ENCODE assay signal across 16 cellular contexts in genomic region chr3:110542552-110543164, GRCh38.
DNase-seq lines count a peak whose midpoint lies in the region; ATAC-seq and TF ChIP-seq lines count a peak whose summit lies in the region.
"Had no signal": no experiment of that assay in that cellular context is flagged by ENCODE, and none has a peak within 500 bp of the region (broad histone marks: within the 10 kb centered on the region; RNA-seq: fewer than 3 reads in every experiment).

No MANE protein-coding gene starts in this region.

- H3K27ac ChIP-seq in H9 (ENCODE audit: insufficient read length, low read depth, low read length) = no peak overlapping the region
- H3K27ac ChIP-seq: C4-2B, HL-60 had no signal

- no peaks in the 10 kb centered on the region for H3K4me1 ChIP-seq in H9 (ENCODE audit: insufficient read depth, low read length)

- H3K18ac ChIP-seq in H9 (ENCODE audit: insufficient read length, low read depth, low read length) = no peak overlapping the region

- H3K9ac ChIP-seq in H9 (ENCODE audit: extremely low read depth, insufficient read length, low read length) = no peak overlapping the region

- peak; percentile 53 for DNase-seq in EH (ENCODE audit: low read depth)
- DNase-seq in H9 = no peak
- DNase-seq in choroid plexus epithelial cell (ENCODE audit: low read depth) = peak; percentile 27
- DNase-seq in left lobe of liver (ENCODE audit: low spot score) = no peak
- no peak for DNase-seq in iPS-NIHi11 (ENCODE audit: low spot score)
- no peak for DNase-seq in Kasumi-1 (lab: John Stamatoyannopoulos, UW)
- no peak for DNase-seq in NCI-H2029 treated with DMSO at 0.1 percent for 48 hours (lab: John Stamatoyannopoulos, UW)
- DNase-seq in NCI-H69 (lab: John Stamatoyannopoulos, UW) = no peak
- DNase-seq: HCEC 1CT, MV-4-11, NCI-H1930, NCI-H2171 treated with DMSO at 0.1 percent for 48 hours, NCI-H446 treated with DMSO at 0.1 percent for 48 hours, NCI-H82 had no signal

- H3K9me3 Mint-ChIP-seq in H9 = peaks cover 2 to 3% of the 10 kb centered on the region in 2 experiments; a peak in 2 of 5 replicates

- no peak overlapping the region for H2BK5ac ChIP-seq in H9 (ENCODE audit: insufficient read length, low read length)

- no peak overlapping the region for H3K4me3 ChIP-seq in choroid plexus epithelial cell (ENCODE audit: low read depth, low read length)

- H2BK120ac ChIP-seq in H9 (ENCODE audit: low read depth, low read length, poor library complexity, severe bottlenecking) = no peak overlapping the region

- WGBS in H9 (ENCODE audit: extremely low coverage, insufficient read length, low lambda C conversion rate) = no CpG with 5 or more reads among the region's 3 CpGs

- H2AFZ ChIP-seq in H9 (ENCODE audit: low read length) = peak overlapping the region; percentile 89

- no peak overlapping the region for H3K4me3 Mint-ChIP-seq in H9

- no peaks in the 10 kb centered on the region for H3K27me3 ChIP-seq in H9 (ENCODE audit: insufficient read depth, low read length)

- H3K23me2 ChIP-seq in H9 (ENCODE audit: insufficient read length, low read depth, low read length, poor library complexity, severe bottlenecking) = no peaks in the 10 kb centered on the region

- H3K27ac Mint-ChIP-seq in H9 = peak overlapping the region in 2 of 3 experiments; percentile 17 to 55; a peak in 2 of 7 replicates

- H3K79me2 ChIP-seq in H9 (ENCODE audit: insufficient read depth, low read length) = no peaks in the 10 kb centered on the region

- no peaks in the 10 kb centered on the region for H3K79me1 ChIP-seq in H9 (ENCODE audit: insufficient read depth, low read depth, low read length, poor library complexity, severe bottlenecking)

- H2BK15ac ChIP-seq in H9 (ENCODE audit: low read depth, low read length) = no peak overlapping the region

- no peak for TF ChIP-seq CTCF in H9 (conservative IDR thresholded peaks at IDR 0.05)
- no peak for TF ChIP-seq CTCF in choroid plexus epithelial cell (conservative IDR thresholded peaks at IDR 0.05; ENCODE audit: low read depth, low read length)

- H2BK12ac ChIP-seq in H9 (ENCODE audit: insufficient read length, low read depth, low read length) = no peak overlapping the region

- H3K36me3 Mint-ChIP-seq in H9 (ENCODE audit: insufficient read depth in 1 of 3, low read depth in 3 of 3) = peaks cover 0 to 4% (median 2%) of the 10 kb centered on the region in 3 experiments; a peak in 2 of 7 replicates

- H4K8ac ChIP-seq in H9 (replicated peaks; ENCODE audit: insufficient read length, low read depth, low read length) = no peak overlapping the region

- no peak overlapping the region for H4K91ac ChIP-seq in H9 (ENCODE audit: insufficient read length, low read depth, low read length)

- no peak overlapping the region for H3K4ac ChIP-seq in H9 (ENCODE audit: low read depth, low read length)

- H3T11ph ChIP-seq in H9 (ENCODE audit: low read length) = no peak overlapping the region

- no peaks in the 10 kb centered on the region for H3K9me3 ChIP-seq in H9 (ENCODE audit: control insufficient read depth, low read depth, low read length)

- no peak overlapping the region for H3K14ac ChIP-seq in H9 (ENCODE audit: insufficient read depth, low read length)

- H3K27me3 Mint-ChIP-seq in H9 (ENCODE audit: low read depth) = no peaks in the 10 kb centered on the region

- H3K56ac ChIP-seq in H9 (ENCODE audit: insufficient read length, low read depth, low read length) = no peak overlapping the region

- no peak overlapping the region for H4K5ac ChIP-seq in H9 (ENCODE audit: insufficient read length, low read depth, low read length)

- no peak overlapping the region for H3K4me2 ChIP-seq in H9 (ENCODE audit: insufficient read depth, insufficient read length, low read length)

- no peak overlapping the region for H3K23ac ChIP-seq in H9 (ENCODE audit: insufficient read length, low read depth, low read length)

- H2AK5ac ChIP-seq in H9 (ENCODE audit: insufficient read length, low read length) = no peak overlapping the region

- ATAC-seq in left lobe of liver = peak; percentile 78

- no peaks in the 10 kb centered on the region for H4K20me1 ChIP-seq in H9 (ENCODE audit: control insufficient read depth, insufficient read depth, insufficient read length)

- no peak overlapping the region for H2BK20ac ChIP-seq in H9 (ENCODE audit: low read depth, low read length, poor library complexity, severe bottlenecking)

- peaks cover 15 to 23% of the 10 kb centered on the region in 2 experiments; a peak in 3 of 4 replicates for H3K4me1 Mint-ChIP-seq in H9

Comparison
In these comparisons a context has a peak if more than half of its experiments do, and no peak if none do; other contexts are left out.
1. DNase-seq: peak in EH (single experiment) and choroid plexus epithelial cell (single experiment); none in H9 (single experiment), left lobe of liver (single experiment), iPS-NIHi11 (single experiment), Kasumi-1 (0 of 2), NCI-H2029 treated with DMSO at 0.1 percent for 48 hours (single experiment) and NCI-H69 (single experiment).